ENCODE assay signal across 9 cellular contexts in the genomic region with DNA sequence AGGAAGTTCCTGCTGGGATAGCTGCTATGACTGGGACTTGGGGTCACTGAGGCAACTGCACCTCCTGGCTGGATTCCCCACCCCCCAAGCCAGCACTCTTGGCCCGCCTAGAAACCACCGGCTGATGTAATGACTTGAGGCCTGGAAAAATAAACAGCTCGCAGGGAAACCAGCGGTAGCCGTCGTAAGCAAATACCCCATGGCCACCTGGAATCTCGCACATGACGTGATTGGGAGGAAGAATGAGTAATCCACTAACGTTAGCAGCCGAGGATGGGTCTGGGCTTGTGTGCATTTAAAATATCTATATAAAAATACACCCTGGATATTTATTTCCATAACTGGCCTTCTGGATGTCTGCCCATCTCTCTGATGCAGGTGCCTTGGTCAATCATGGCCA.
DNase-seq lines count a peak whose midpoint lies in the region; FAIRE-seq and TF ChIP-seq lines count a peak whose summit lies in the region.
"Had no signal": no experiment of that assay in that cellular context is flagged by ENCODE, and none has a peak within 500 bp of the region (broad histone marks: within the 10 kb centered on the region; RNA-seq: fewer than 3 reads in every experiment).

No MANE protein-coding gene starts in this region.

- DNase-seq in LHCN-M2 (ENCODE audit: low read depth) (peak; percentile 23), RCC 7860 (ENCODE audit: low spot score) (peak; percentile 81), fibroblast of mammary gland (ENCODE audit: low read depth) (peak; percentile 76), suprapubic skin (ENCODE audit: low spot score in 2 of 2) (no peak), DMS 273 (lab: John Stamatoyannopoulos, UW; ENCODE audit: unreplicated experiment) (no peak), NCI-H446 (lab: John Stamatoyannopoulos, UW) (no peak), tibial artery (no peak)
- DNase-seq: NCI-H226 had no signal

- no peak for TF ChIP-seq POLR2A in suprapubic skin (IDR thresholded peaks at IDR 0.05)

- H3K36me3 ChIP-seq in suprapubic skin (no peaks in the 10 kb centered on the region), tibial artery (no peaks in the 10 kb centered on the region)

- no peaks in the 10 kb centered on the region for H3K4me1 ChIP-seq in suprapubic skin
- peaks cover 0 to 21% (median 16%) of the 10 kb centered on the region in 4 donors for H3K4me1 ChIP-seq in tibial artery

- 61% methylated on average over 10 of the region's 10 CpGs for WGBS in suprapubic skin

- TF ChIP-seq EP300 in suprapubic skin (IDR thresholded peaks at IDR 0.05), result no peak

- peak overlapping the region; percentile 29 for H3K27ac ChIP-seq in suprapubic skin
- peak overlapping the region in 1 of 2 donors; percentile 15 for H3K27ac ChIP-seq in tibial artery

- H3K27me3 ChIP-seq in suprapubic skin (no peaks in the 10 kb centered on the region), tibial artery (no peaks in the 10 kb centered on the region)

- H3K9me3 ChIP-seq in suprapubic skin (no peaks in the 10 kb centered on the region), tibial artery (no peaks in the 10 kb centered on the region)

- H3K4me3 ChIP-seq in fibroblast of mammary gland (ENCODE audit: control insufficient read depth, low read depth, low read length), result no peak overlapping the region
- no peak overlapping the region for H3K4me3 ChIP-seq in suprapubic skin
- no peak overlapping the region for H3K4me3 ChIP-seq in tibial artery

- intact Hi-C loops in tibial artery (cut with DNase I; ENCODE audit: low total_unique reads), result loop anchor here (10.0 kb wide), 1 partner anchor 74 kb away; no protein-coding TSS in a partner anchor

- FAIRE-seq in RCC 7860 (lab: Jason Lieb, UNC), result no peak
- FAIRE-seq: G401.6 had no signal

- TF ChIP-seq CTCF in fibroblast of mammary gland (conservative IDR thresholded peaks at IDR 0.05; ENCODE audit: control insufficient read depth, insufficient read depth, low read depth, low read length), result no peak
- TF ChIP-seq CTCF in suprapubic skin (IDR thresholded peaks at IDR 0.05), result no peak
- TF ChIP-seq CTCF in tibial artery (IDR thresholded peaks at IDR 0.05), result no peak

Comparison
In these comparisons a context has a peak if more than half of its experiments do, and no peak if none do; other contexts are left out.
1. DNase-seq: peak in LHCN-M2 (single experiment), RCC 7860 (single experiment) and fibroblast of mammary gland (single experiment); none in suprapubic skin (0 of 2), DMS 273 (single experiment), NCI-H446 (0 of 2) and tibial artery (0 of 2).